Comparison of ENCODE assay signal across 29 cellular contexts in genomic region chr1:106754957-106755356, GRCh38.
"Had no signal": no experiment of that assay in that cellular context is flagged by ENCODE, and none has a peak within 500 bp of the region (broad histone marks: within the 10 kb centered on the region; RNA-seq: fewer than 3 reads in every experiment).

No MANE protein-coding gene starts in this region.

- H3K4me3 ChIP-seq: adrenal gland, body of pancreas, breast epithelium had no signal

- H3K27me3 ChIP-seq: adrenal gland, body of pancreas, brain microvascular endothelial cell, breast epithelium had no signal

- H3K9me3 ChIP-seq: adrenal gland, body of pancreas, breast epithelium had no signal

- DNase-seq: activated CD4-positive, alpha-beta memory T cell treated with anti-CD3 and anti-CD28 coated beads, Interleukin-2, amount 10 ng/mL, durations not matched to agents 7 days and 5 days; activated CD4-positive, alpha-beta T cell treated with anti-CD3 and anti-CD28 coated beads for 1 hour; activated CD4-positive, alpha-beta T cell treated with anti-CD3 and anti-CD28 coated beads for 36 hours; activated CD4-positive, alpha-beta T cell treated with anti-CD3 and anti-CD28 coated beads for 48 hours; activated CD4-positive, alpha-beta T cell treated with anti-CD3 and anti-CD28 coated beads, Interleukin-2, amount 10 ng/mL, durations not matched to agents 7 days and 5 days; activated CD4-positive, alpha-beta T cell treated with anti-CD3 and anti-CD28 coated beads, Interleukin-2, amount 50 U/mL, for 48 hours; activated CD4-positive, CD25-positive, alpha-beta regulatory T cell; activated CD8-positive, alpha-beta memory T cell treated with anti-CD3 and anti-CD28 coated beads for 24 hours; activated CD8-positive, alpha-beta memory T cell treated with anti-CD3 and anti-CD28 coated beads, Interleukin-2, amount 10 ng/mL, durations not matched to agents 7 days and 5 days; activated CD8-positive, alpha-beta memory T cell treated with anti-CD3 and anti-CD28 coated beads, Interleukin-2, amount 50 U/mL, for 48 hours; activated CD8-positive, alpha-beta T cell treated with anti-CD3 and anti-CD28 coated beads, Interleukin-2, amount 10 ng/mL, durations not matched to agents 7 days and 5 days; activated effector memory CD4-positive, alpha-beta T cell treated with Interleukin-2 at 50 U/mL for 16 hours; activated gamma-delta T cell; activated naive CD4-positive, alpha-beta T cell treated with anti-CD3 and anti-CD28 coated beads, Interleukin-2, amount 10 ng/mL, durations not matched to agents 7 days and 5 days; activated naive CD4-positive, alpha-beta T cell treated with Interleukin-2 at 50 U/mL for 16 hours; activated naive CD8-positive, alpha-beta T cell treated with anti-CD3 and anti-CD28 coated beads, Interleukin-2, amount 10 ng/mL, durations not matched to agents 7 days and 5 days; activated naive CD8-positive, alpha-beta T cell treated with anti-CD3 and anti-CD28 coated beads, Interleukin-2, amount 50 U/mL, for 24 hours; activated T-cell treated with anti-CD3 and anti-CD28 coated beads, Interleukin-2, amount 50 U/mL, for 24 hours; activated T-cell treated with anti-CD3 and anti-CD28 coated beads, Interleukin-2, amount 50 U/mL, for 48 hours; adrenal gland; aorta; body of pancreas; central memory CD4-positive, alpha-beta T cell; T-cell; T-helper 17 cell; T1000 had no signal

- H3K36me3 ChIP-seq: adrenal gland, brain microvascular endothelial cell, breast epithelium had no signal

- H3K4me1 ChIP-seq: adrenal gland, body of pancreas, breast epithelium had no signal

- H3K27ac ChIP-seq: adrenal gland, body of pancreas, brain microvascular endothelial cell, breast epithelium, VCaP had no signal
